ENCODE assay signal across 16 cellular contexts in genomic region chrX:112834016-112834855, GRCh38. TPM values are rescaled to one million over a fixed set of nuclear protein-coding genes. Genes with fewer than 3 reads are reported as not detected.
DNase-seq lines count a peak whose midpoint lies in the region; ATAC-seq, FAIRE-seq and TF ChIP-seq lines count a peak whose summit lies in the region.
"Had no signal": no experiment of that assay in that cellular context is flagged by ENCODE, and none has a peak within 500 bp of the region (broad histone marks: within the 10 kb centered on the region; RNA-seq: fewer than 3 reads in every experiment).

No MANE protein-coding gene starts in this region.

- WGBS in endodermal cell (ENCODE audit: insufficient coverage in 1 of 2, insufficient read length in 1 of 2), 2 experiments: 74 to 100% methylated on average over 2 to 5 of the region's 8 CpGs

- H3K27me3 ChIP-seq in BJ (ENCODE audit: control insufficient read depth, insufficient read depth, low read length) (no peaks in the 10 kb centered on the region), endodermal cell (ENCODE audit: control insufficient read depth, insufficient read depth, low read length, poor library complexity, severe bottlenecking) (peaks cover 29% of the 10 kb centered on the region)
- no peaks in the 10 kb centered on the region for H3K27me3 ChIP-seq in CD4-positive, alpha-beta memory T cell (ENCODE audit: insufficient read depth, low read length)
- H3K27me3 ChIP-seq: ascending aorta had no signal

- FAIRE-seq in RCC 7860 (lab: Jason Lieb, UNC): peak; percentile 78

- TF ChIP-seq CTCF in BJ (IDR thresholded peaks at IDR 0.05; ENCODE audit: insufficient read depth, low read depth, low read length): no peak
- no peak for TF ChIP-seq CTCF in endodermal cell (conservative IDR thresholded peaks at IDR 0.05)
- no peak for TF ChIP-seq CTCF in osteocyte (IDR thresholded peaks at IDR 0.05)

- H3K27ac Mint-ChIP-seq in endodermal cell: no peak overlapping the region
- H3K27ac Mint-ChIP-seq in osteocyte (ENCODE audit: unreplicated experiment): peak overlapping the region; percentile 85
- H3K27ac Mint-ChIP-seq in CD4-positive, alpha-beta memory T cell: no peak overlapping the region
- H3K27ac Mint-ChIP-seq: activated T-cell treated with anti-CD3 and anti-CD28 coated beads, Interleukin-2, amount 50 U/mL, for 72 hours; CD4-positive, CD25-positive, alpha-beta regulatory T cell; T-helper 17 cell had no signal

- H3K9me3 Mint-ChIP-seq in endodermal cell (peaks cover 6% of the 10 kb centered on the region), osteocyte (ENCODE audit: unreplicated experiment) (no peaks in the 10 kb centered on the region)
- no peaks in the 10 kb centered on the region for H3K9me3 Mint-ChIP-seq in CD4-positive, alpha-beta memory T cell
- H3K9me3 Mint-ChIP-seq: activated T-cell treated with anti-CD3 and anti-CD28 coated beads, Interleukin-2, amount 50 U/mL, for 72 hours; CD4-positive, CD25-positive, alpha-beta regulatory T cell had no signal

- H3K36me3 ChIP-seq in BJ (ENCODE audit: control insufficient read depth, insufficient read depth, low read length) (no peaks in the 10 kb centered on the region), endodermal cell (ENCODE audit: control insufficient read depth, insufficient read depth, low read length) (no peaks in the 10 kb centered on the region)
- H3K36me3 ChIP-seq in CD4-positive, alpha-beta memory T cell (ENCODE audit: insufficient read depth, low read length): no peaks in the 10 kb centered on the region
- H3K36me3 ChIP-seq: ascending aorta had no signal

- H3K36me3 Mint-ChIP-seq in endodermal cell (ENCODE audit: low read depth): peaks cover 2% of the 10 kb centered on the region
- H3K36me3 Mint-ChIP-seq in osteocyte (ENCODE audit: unreplicated experiment): no peaks in the 10 kb centered on the region
- no peaks in the 10 kb centered on the region for H3K36me3 Mint-ChIP-seq in CD4-positive, alpha-beta memory T cell
- H3K36me3 Mint-ChIP-seq: CD4-positive, CD25-positive, alpha-beta regulatory T cell had no signal

- peak; percentile 51 for DNase-seq in BJ (ENCODE audit: low read depth)
- peak; percentile 4 for DNase-seq in RCC 7860 (ENCODE audit: low spot score)
- no peak for DNase-seq in endodermal cell
- no peak for DNase-seq in osteocyte (ENCODE audit: extremely low spot score, unreplicated experiment)
- no peak for DNase-seq in CD4-positive, alpha-beta memory T cell
- no peak for DNase-seq in stimulated activated CD4-positive, alpha-beta T cell treated with anti-CD3 and anti-CD28 coated beads, Interleukin-4, amount 100 ng/mL, for 1 hour
- DNase-seq: activated CD4-positive, alpha-beta T cell treated with anti-CD3 and anti-CD28 coated beads for 48 hours; activated T-cell treated with anti-CD3 and anti-CD28 coated beads, Interleukin-2, amount 50 U/mL, for 72 hours; CD4-positive, CD25-positive, alpha-beta regulatory T cell; stimulated activated CD4-positive, alpha-beta T cell treated with anti-CD3 and anti-CD28 coated beads, Interleukin-4, amount 100 ng/mL, for 24 hours; stimulated activated naive CD8-positive, alpha-beta T cell treated with anti-CD3 and anti-CD28 coated beads, Interleukin-15, Interleukin-2, amounts not matched to agents 100 U/mL and 50 U/mL, for 24 hours; T-helper 17 cell had no signal

- POLR2A ChIA-PET in BJ (lab: Charles Lee): no interaction called here
- POLR2A ChIA-PET in CD4-positive, alpha-beta memory T cell (lab: Charles Lee; ENCODE audit: partially characterized antibody): no interaction called here

- no peaks in the 10 kb centered on the region for H3K9me3 ChIP-seq in endodermal cell (ENCODE audit: control insufficient read depth, low read length)
- H3K9me3 ChIP-seq in CD4-positive, alpha-beta memory T cell (ENCODE audit: control insufficient read depth in 1 of 2, low read length in 2 of 2): no peaks in the 10 kb centered on the region
- H3K9me3 ChIP-seq: ascending aorta had no signal

- intact Hi-C loops in CD4-positive, alpha-beta memory T cell (cut with micrococcal nuclease): no loop called here

- peaks cover 52% of the 10 kb centered on the region for H3K27me3 Mint-ChIP-seq in endodermal cell (ENCODE audit: insufficient read depth)
- no peaks in the 10 kb centered on the region for H3K27me3 Mint-ChIP-seq in osteocyte (ENCODE audit: unreplicated experiment)
- H3K27me3 Mint-ChIP-seq in CD4-positive, alpha-beta memory T cell: no peaks in the 10 kb centered on the region
- H3K27me3 Mint-ChIP-seq: CD4-positive, CD25-positive, alpha-beta regulatory T cell; T-helper 17 cell had no signal

- H3K27ac ChIP-seq in endodermal cell (ENCODE audit: low read depth, low read length): peak overlapping the region; percentile 10
- no peak overlapping the region for H3K27ac ChIP-seq in CD4-positive, alpha-beta memory T cell (ENCODE audit: low read depth, low read length)
- H3K27ac ChIP-seq: ascending aorta, HL-60 had no signal

- no peaks in the 10 kb centered on the region for H3K4me1 ChIP-seq in endodermal cell (ENCODE audit: control insufficient read depth, insufficient read depth, low read length)
- H3K4me1 ChIP-seq in CD4-positive, alpha-beta memory T cell (ENCODE audit: insufficient read depth, low read length): no peaks in the 10 kb centered on the region
- H3K4me1 ChIP-seq: ascending aorta had no signal

- no peak overlapping the region for H3K9ac ChIP-seq in endodermal cell (ENCODE audit: extremely low read depth, low read length, poor library complexity, severe bottlenecking)

- ATAC-seq in HG03097 (IDR thresholded peaks at IDR 0.05; ENCODE audit: low FRiP score, unreplicated experiment) (no peak), HG03196 (IDR thresholded peaks at IDR 0.05; ENCODE audit: unreplicated experiment) (no peak)
- ATAC-seq: activated T-cell treated with anti-CD3 and anti-CD28 coated beads, Interleukin-2, amount 50 U/mL, for 72 hours; stimulated activated naive CD8-positive, alpha-beta T cell treated with anti-CD3 and anti-CD28 coated beads, Interleukin-15, Interleukin-2, amounts not matched to agents 100 U/mL and 50 U/mL, for 24 hours; T-helper 17 cell had no signal

- H3K4me3 Mint-ChIP-seq in endodermal cell: no peak overlapping the region
- H3K4me3 Mint-ChIP-seq in osteocyte (ENCODE audit: unreplicated experiment): peak overlapping the region; percentile 34
- H3K4me3 Mint-ChIP-seq in CD4-positive, alpha-beta memory T cell: no peak overlapping the region
- H3K4me3 Mint-ChIP-seq: activated T-cell treated with anti-CD3 and anti-CD28 coated beads, Interleukin-2, amount 50 U/mL, for 72 hours; CD4-positive, CD25-positive, alpha-beta regulatory T cell; T-helper 17 cell had no signal

- CTCF ChIA-PET in BJ (lab: Yijun Ruan, JAX): no interaction called here
- CTCF ChIA-PET in CD4-positive, alpha-beta memory T cell (lab: Charles Lee; ENCODE audit: partially characterized antibody): no interaction called here

- no peak overlapping the region for H3K4me3 ChIP-seq in BJ (ENCODE audit: low read depth, low read length)
- no peak overlapping the region for H3K4me3 ChIP-seq in endodermal cell (ENCODE audit: low read length)
- no peak overlapping the region for H3K4me3 ChIP-seq in CD4-positive, alpha-beta memory T cell (ENCODE audit: low read length in 2 of 2)
- H3K4me3 ChIP-seq: ascending aorta had no signal

- H3K4me1 Mint-ChIP-seq in endodermal cell (peaks cover 41% of the 10 kb centered on the region), osteocyte (ENCODE audit: unreplicated experiment) (peaks cover 34% of the 10 kb centered on the region)
- peaks cover 0 to 4% (median 0%) of the 10 kb centered on the region in 4 donors for H3K4me1 Mint-ChIP-seq in CD4-positive, alpha-beta memory T cell
- H3K4me1 Mint-ChIP-seq: CD4-positive, CD25-positive, alpha-beta regulatory T cell; T-helper 17 cell had no signal

RNA-seq across cellular contexts. Expression of gene AMOT, which starts 6.4 kb away (rescaled TPM):
- 1.0 and 1.7 TPM in 2 replicates for polyA plus RNA-seq in BJ (2011; rRNA removed)
- 1.9 and 2.0 TPM in 2 replicates for polyA minus RNA-seq in BJ (2011; rRNA and poly(A)+ RNA removed)
- total RNA-seq in endodermal cell (10 to 100 TPM; 41.3 to 59.8 TPM), osteocyte (6.7 and 7.2 TPM in 2 replicates)
- 39.4 TPM for polyA plus RNA-seq in endodermal cell (2013, experiment 1 of 2)
- polyA plus RNA-seq in endodermal cell (2013, experiment 2 of 2): 39.7 TPM
- total RNA-seq in CD4-positive, alpha-beta memory T cell: 1 to 10 TPM; 4.3 to 4.4 TPM
- 1 to 10 TPM in 1 of 2 donors, under 1 TPM in 1; 0.52 to 2.7 TPM for polyA plus RNA-seq in CD4-positive, alpha-beta memory T cell

Comparison
In these comparisons a context has a peak if more than half of its experiments do, and no peak if none do; other contexts are left out.
1. DNase-seq: peak in BJ (single experiment) and RCC 7860 (single experiment); none in endodermal cell (single experiment), osteocyte (single experiment), CD4-positive, alpha-beta memory T cell (0 of 5) and stimulated activated CD4-positive, alpha-beta T cell treated with anti-CD3 and anti-CD28 coated beads, Interleukin-4, amount 100 ng/mL, for 1 hour (single experiment).